1 cellular context compared by ENCODE assay signal in genomic region chr3:179562467-179563297, GRCh38.
TF ChIP-seq lines count a peak whose summit lies in the region.

Gene ACTL6A (plus strand): TSS chr3:179562926. CDS start chr3:179563093, 167 bp downstream.

TF ChIP-seq in WTC11, 78 proteins besides CTCF, POLR2A, EP300 and RAD21 (continued from another document):
- TF ChIP-seq ZNF532 (CRISPR knock-in tag; IDR thresholded peaks at IDR 0.05; ENCODE audit: borderline replicate concordance) = no peak
- no peak for TF ChIP-seq USF1 (CRISPR knock-in tag; IDR thresholded peaks at IDR 0.05)
- TF ChIP-seq MLX (CRISPR knock-in tag; IDR thresholded peaks at IDR 0.05) = no peak
- no peak for TF ChIP-seq TEAD4 (CRISPR knock-in tag; IDR thresholded peaks at IDR 0.05)
- TF ChIP-seq E2F1 (CRISPR knock-in tag; IDR thresholded peaks at IDR 0.05) = no peak
- no peak for TF ChIP-seq ZNF671 (CRISPR knock-in tag; IDR thresholded peaks at IDR 0.05)
- 0 out of 2 replicates have a peak, but pooled peaks have one; percentile 44 for TF ChIP-seq ZNF232 (CRISPR knock-in tag; IDR thresholded peaks at IDR 0.05)
- TF ChIP-seq IRF2 (CRISPR knock-in tag; IDR thresholded peaks at IDR 0.05; ENCODE audit: borderline replicate concordance, low read depth) = no peak
- no peak for TF ChIP-seq NFATC4 (CRISPR knock-in tag; IDR thresholded peaks at IDR 0.05)
- TF ChIP-seq TEAD1 (CRISPR knock-in tag; IDR thresholded peaks at IDR 0.05) = 0 out of 2 replicates have a peak, but pooled peaks have one; percentile 41
- peak; percentile 93 for TF ChIP-seq SP1 (CRISPR knock-in tag; conservative IDR thresholded peaks at IDR 0.05)
- TF ChIP-seq RORB (CRISPR knock-in tag; IDR thresholded peaks at IDR 0.05) = no peak
- no peak for TF ChIP-seq ZNF281 (CRISPR knock-in tag; IDR thresholded peaks at IDR 0.05)
- no peak for TF ChIP-seq ZNF317 (CRISPR knock-in tag; IDR thresholded peaks at IDR 0.05; ENCODE audit: borderline replicate concordance, low read depth)
- TF ChIP-seq TP53 (CRISPR knock-in tag; IDR thresholded peaks at IDR 0.05) = no peak
- no peak for TF ChIP-seq MXD4 (CRISPR knock-in tag; IDR thresholded peaks at IDR 0.05; ENCODE audit: borderline replicate concordance)
- no peak for TF ChIP-seq ZBTB43 (CRISPR knock-in tag; IDR thresholded peaks at IDR 0.05)
- no peak for TF ChIP-seq ZNF263 (CRISPR knock-in tag; IDR thresholded peaks at IDR 0.05; ENCODE audit: low read depth)
- no peak for TF ChIP-seq ATF2 (CRISPR knock-in tag; IDR thresholded peaks at IDR 0.05; ENCODE audit: borderline replicate concordance, low read depth)
- TF ChIP-seq NFYB (CRISPR knock-in tag; conservative IDR thresholded peaks at IDR 0.05; ENCODE audit: low read depth) = peak; percentile 96
- TF ChIP-seq E2F5 (CRISPR knock-in tag; IDR thresholded peaks at IDR 0.05) = peak; percentile 93
- TF ChIP-seq OVOL2 (CRISPR knock-in tag; IDR thresholded peaks at IDR 0.05; ENCODE audit: borderline replicate concordance) = no peak
- no peak for TF ChIP-seq ZNF423 (CRISPR knock-in tag; IDR thresholded peaks at IDR 0.05)
- TF ChIP-seq CDX4 (CRISPR knock-in tag; IDR thresholded peaks at IDR 0.05; ENCODE audit: borderline replicate concordance) = no peak
- TF ChIP-seq KAT7 (CRISPR knock-in tag; IDR thresholded peaks at IDR 0.05; ENCODE audit: borderline replicate concordance) = no peak
- TF ChIP-seq ARID4B (CRISPR knock-in tag; IDR thresholded peaks at IDR 0.05; ENCODE audit: borderline replicate concordance) = no peak; the same call in 1 of the 2 replicates
- TF ChIP-seq MAX (CRISPR knock-in tag; IDR thresholded peaks at IDR 0.05) = peak; percentile 87; the same call in 1 of the 2 replicates
- TF ChIP-seq NR3C1 (CRISPR knock-in tag; conservative IDR thresholded peaks at IDR 0.05; ENCODE audit: low read depth) = no peak
- TF ChIP-seq NR1H2 (CRISPR knock-in tag; IDR thresholded peaks at IDR 0.05) = no peak
- TF ChIP-seq GABPB1 (CRISPR knock-in tag; IDR thresholded peaks at IDR 0.05) = peak; percentile 54; the same call in 1 of the 2 replicates
- no peak for TF ChIP-seq SOX15 (CRISPR knock-in tag; IDR thresholded peaks at IDR 0.05)
- no peak for TF ChIP-seq CBFB (CRISPR knock-in tag; IDR thresholded peaks at IDR 0.05; ENCODE audit: low read depth)
